24 cellular contexts compared by ENCODE assay signal in the genomic region with DNA sequence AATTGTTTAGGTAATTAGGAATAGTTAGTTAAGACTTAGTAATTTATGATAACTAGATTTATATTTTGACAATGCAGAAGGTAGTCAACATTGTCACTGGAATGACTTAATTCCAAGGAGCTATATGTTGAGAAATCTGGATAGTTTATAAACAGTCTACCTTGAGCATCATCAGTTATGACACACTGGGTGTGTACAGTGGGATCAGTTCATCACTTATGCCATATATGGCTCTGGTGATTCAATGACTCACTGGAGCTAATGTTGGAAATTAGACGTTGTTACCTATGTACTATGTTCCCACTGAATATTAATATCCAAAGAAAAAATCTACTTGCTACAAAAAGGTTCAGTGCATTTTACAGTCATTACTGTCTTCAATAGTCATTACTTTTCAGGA. TPM values are rescaled to one million over a fixed set of nuclear protein-coding genes. Genes with fewer than 3 reads are reported as not detected.
DNase-seq lines count a peak whose midpoint lies in the region; ATAC-seq and TF ChIP-seq lines count a peak whose summit lies in the region.
"Had no signal": no experiment of that assay in that cellular context is flagged by ENCODE, and none has a peak within 500 bp of the region (broad histone marks: within the 10 kb centered on the region; RNA-seq: fewer than 3 reads in every experiment).

No MANE protein-coding gene starts in this region.

- no peak overlapping the region for H3K27ac ChIP-seq in fibroblast of lung (ENCODE audit: insufficient read depth, low read length)
- H3K27ac ChIP-seq in skin epidermis: peak overlapping the region in 13 of 21 experiments; percentile 14 to 76 (median 47)
- H3K27ac ChIP-seq: 22Rv1, gastroesophageal sphincter had no signal

- H3K4me1 ChIP-seq in fibroblast of lung (ENCODE audit: control insufficient read depth, extremely low read depth, insufficient read depth, low read length): no peaks in the 10 kb centered on the region

- H3K36me3 Mint-ChIP-seq in activated CD4-positive, alpha-beta T cell treated with anti-CD3 and anti-CD28 coated beads, Interleukin-2, amount 10 ng/mL, durations not matched to agents 24 days and 14 days (ENCODE audit: low read depth): no peaks in the 10 kb centered on the region
- H3K36me3 Mint-ChIP-seq: CD8-positive, alpha-beta memory T cell; naive B cell; type B pancreatic cell had no signal

- no peak for TF ChIP-seq CTCF in fibroblast of lung (conservative IDR thresholded peaks at IDR 0.05 in 1 of 2, IDR thresholded peaks at IDR 0.05 in 1 of 2; ENCODE audit: low read depth in 1 of 2, low read length in 2 of 2)

- H3K27ac Mint-ChIP-seq in activated CD4-positive, alpha-beta T cell treated with anti-CD3 and anti-CD28 coated beads, Interleukin-2, amount 10 ng/mL, durations not matched to agents 24 days and 14 days: no peak overlapping the region
- H3K27ac Mint-ChIP-seq: activated CD8-positive, alpha-beta T cell treated with anti-CD3 and anti-CD28 coated beads, Interleukin-2, amount 10 ng/mL, durations not matched to agents 7 days and 5 days; CD8-positive, alpha-beta memory T cell; naive B cell; type B pancreatic cell had no signal

- no peaks in the 10 kb centered on the region for H3K36me3 ChIP-seq in fibroblast of lung (ENCODE audit: control insufficient read depth, insufficient read depth, low read length)
- H3K36me3 ChIP-seq: gastroesophageal sphincter had no signal

- no peak overlapping the region for H3K4me2 ChIP-seq in fibroblast of lung (ENCODE audit: extremely low read depth, insufficient read depth, low read length)

- H2AFZ ChIP-seq in fibroblast of lung (ENCODE audit: low read length): no peak overlapping the region

- H3K4me1 Mint-ChIP-seq in activated CD4-positive, alpha-beta T cell treated with anti-CD3 and anti-CD28 coated beads, Interleukin-2, amount 10 ng/mL, durations not matched to agents 24 days and 14 days: no peaks in the 10 kb centered on the region
- H3K4me1 Mint-ChIP-seq: CD8-positive, alpha-beta memory T cell; naive B cell had no signal

- no peaks in the 10 kb centered on the region for H3K27me3 ChIP-seq in fibroblast of lung (ENCODE audit: control insufficient read depth, insufficient read depth, low read length)
- H3K27me3 ChIP-seq: gastroesophageal sphincter had no signal

- H4K20me1 ChIP-seq in fibroblast of lung (ENCODE audit: control insufficient read depth, extremely low read depth, insufficient read depth, low read length): no peaks in the 10 kb centered on the region

- no peak overlapping the region for H3K9ac ChIP-seq in fibroblast of lung (ENCODE audit: insufficient read depth, low read length)

- H3K4me3 ChIP-seq in fibroblast of lung (replicated peaks in 1 of 4; ENCODE audit: control extremely low read depth in 1 of 4, insufficient read depth in 1 of 4, low read depth in 3 of 4, low read length in 4 of 4): no peak overlapping the region
- H3K4me3 ChIP-seq in skin epidermis: no peak overlapping the region
- H3K4me3 ChIP-seq: gastroesophageal sphincter had no signal

- DNase-seq in DMS53 (lab: John Stamatoyannopoulos, UW) (peak; percentile 44), DMS53 treated with DMSO at 0.1 percent for 48 hours (lab: John Stamatoyannopoulos, UW; ENCODE audit: unreplicated experiment) (no peak), RPMI7951 (ENCODE audit: low read depth) (peak; percentile 29), fibroblast of lung (ENCODE audit: low read depth in 2 of 2) (peak; percentile 12 to 34)
- DNase-seq in activated CD4-positive, alpha-beta T cell treated with anti-CD3 and anti-CD28 coated beads, Interleukin-2, amount 10 ng/mL, durations not matched to agents 24 days and 14 days: no peak
- DNase-seq: activated CD8-positive, alpha-beta T cell treated with anti-CD3 and anti-CD28 coated beads, Interleukin-2, amount 10 ng/mL, durations not matched to agents 7 days and 5 days; activated naive CD4-positive, alpha-beta T cell treated with Interleukin-2 at 50 U/mL for 16 hours; CD8-positive, alpha-beta memory T cell; DMS153; kidney glomerular epithelial cell; mesendoderm; naive B cell; NCI-H146; NCI-H2171; stimulated activated CD4-positive, alpha-beta T cell treated with anti-CD3 and anti-CD28 coated beads, Interleukin-15, amount 100 ng/mL, for 24 hours; stimulated activated CD8-positive, alpha-beta memory T cell treated with anti-CD3 and anti-CD28 coated beads, Interleukin-4, amount 100 ng/mL, for 48 hours; T-helper 9 cell had no signal

- intact Hi-C loops in activated CD4-positive, alpha-beta T cell treated with anti-CD3 and anti-CD28 coated beads, Interleukin-2, amount 10 ng/mL, durations not matched to agents 24 days and 14 days (cut with micrococcal nuclease): no loop called here

- no peaks in the 10 kb centered on the region for H3K9me3 ChIP-seq in fibroblast of lung (ENCODE audit: control insufficient read depth, insufficient read depth, low read depth, low read length)
- H3K9me3 ChIP-seq: gastroesophageal sphincter had no signal

- H3K79me2 ChIP-seq in fibroblast of lung (ENCODE audit: control insufficient read depth, insufficient read depth, low read length): no peaks in the 10 kb centered on the region

- H3K4me3 Mint-ChIP-seq in activated CD4-positive, alpha-beta T cell treated with anti-CD3 and anti-CD28 coated beads, Interleukin-2, amount 10 ng/mL, durations not matched to agents 24 days and 14 days: no peak overlapping the region
- H3K4me3 Mint-ChIP-seq: activated CD8-positive, alpha-beta T cell treated with anti-CD3 and anti-CD28 coated beads, Interleukin-2, amount 10 ng/mL, durations not matched to agents 7 days and 5 days; CD8-positive, alpha-beta memory T cell; naive B cell; type B pancreatic cell had no signal

- no peaks in the 10 kb centered on the region for H3K9me3 Mint-ChIP-seq in activated CD4-positive, alpha-beta T cell treated with anti-CD3 and anti-CD28 coated beads, Interleukin-2, amount 10 ng/mL, durations not matched to agents 24 days and 14 days
- H3K9me3 Mint-ChIP-seq: CD8-positive, alpha-beta memory T cell; naive B cell; type B pancreatic cell had no signal

- H3K27me3 Mint-ChIP-seq in activated CD4-positive, alpha-beta T cell treated with anti-CD3 and anti-CD28 coated beads, Interleukin-2, amount 10 ng/mL, durations not matched to agents 24 days and 14 days: peaks cover 11% of the 10 kb centered on the region
- H3K27me3 Mint-ChIP-seq: naive B cell, type B pancreatic cell had no signal

- ATAC-seq in HG02973 (IDR thresholded peaks at IDR 0.05; ENCODE audit: unreplicated experiment) (no peak), HG03460 (IDR thresholded peaks at IDR 0.05; ENCODE audit: unreplicated experiment) (no peak)
- ATAC-seq: activated CD8-positive, alpha-beta T cell treated with anti-CD3 and anti-CD28 coated beads, Interleukin-2, amount 10 ng/mL, durations not matched to agents 7 days and 5 days; gastroesophageal sphincter; Right ventricle myocardium inferior had no signal

RNA-seq across cellular contexts. Expression of gene ITPRID2, which starts 34.1 kb away (rescaled TPM):
- 134 and 140 TPM in 2 replicates for total RNA-seq in RPMI7951 (2014; rRNA removed; shearing (Covaris generic))
- 117 and 179 TPM in 2 replicates for total RNA-seq in fibroblast of lung
- 70.5 and 122 TPM in 2 replicates for polyA plus RNA-seq in fibroblast of lung
- 92.3 and 123 TPM in 2 replicates for polyA plus RNA-seq in fibroblast of lung (2012)
- polyA minus RNA-seq in fibroblast of lung (ENCODE audit: low replicate concordance): 53.6 and 126 TPM in 2 replicates
- total RNA-seq in activated CD4-positive, alpha-beta T cell treated with anti-CD3 and anti-CD28 coated beads, Interleukin-2, amount 10 ng/mL, durations not matched to agents 24 days and 14 days: 50.9 and 55.0 TPM in 2 replicates

Comparison
In these comparisons a context has a peak if more than half of its experiments do, and no peak if none do; other contexts are left out.
1. DNase-seq: peak in DMS53 (single experiment), RPMI7951 (single experiment) and fibroblast of lung (2 of 2); none in DMS53 treated with DMSO at 0.1 percent for 48 hours (single experiment) and activated CD4-positive, alpha-beta T cell treated with anti-CD3 and anti-CD28 coated beads, Interleukin-2, amount 10 ng/mL, durations not matched to agents 24 days and 14 days (single experiment).